12 cellular contexts compared by ENCODE assay signal in the genomic region with DNA sequence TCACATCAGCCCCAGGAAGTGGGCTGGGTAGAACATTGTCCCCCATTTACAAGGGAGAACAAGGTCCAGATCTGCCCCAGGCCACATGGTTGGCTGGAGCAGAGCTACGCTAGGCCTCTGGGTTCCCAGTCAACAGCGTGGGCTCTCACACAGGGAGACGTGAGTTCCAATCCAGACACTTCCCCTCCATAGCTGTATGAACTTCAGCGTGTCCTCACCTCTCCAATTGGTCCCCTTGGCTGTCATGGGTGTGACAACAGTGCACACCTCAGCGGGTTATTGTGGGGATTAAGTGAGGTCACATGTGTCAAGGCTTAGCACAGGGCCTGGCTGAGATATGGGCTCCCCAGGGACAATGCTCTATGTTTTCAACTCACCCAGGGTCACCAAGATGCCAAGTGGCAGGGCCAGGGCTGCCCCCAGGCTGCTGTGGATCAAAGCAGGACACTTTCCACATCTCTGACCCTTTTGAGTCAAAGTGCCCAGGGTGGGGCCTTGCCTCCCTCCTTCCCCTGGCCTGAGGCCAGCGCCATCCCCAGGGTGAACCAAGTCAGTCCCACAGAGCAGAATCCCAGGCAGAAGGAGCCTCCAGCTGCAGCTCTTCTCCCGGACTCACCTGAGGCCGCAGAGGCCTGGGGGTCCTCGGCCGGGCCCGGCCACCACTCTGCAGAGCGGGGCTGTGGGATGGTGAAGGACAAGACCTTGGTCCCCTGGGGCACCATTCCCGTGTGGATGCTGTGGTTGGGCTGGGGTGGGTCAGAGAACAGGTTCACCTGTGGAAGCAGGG. TPM values are rescaled to one million over a fixed set of nuclear protein-coding genes. Genes with fewer than 3 reads are reported as not detected.
A peak's percentile ranks its signal among the peaks of the same experiment; 100 is the strongest.
DNase-seq lines count a peak whose midpoint lies in the region; ATAC-seq and TF ChIP-seq lines count a peak whose summit lies in the region.
"Had no signal": no experiment of that assay in that cellular context is flagged by ENCODE, and none has a peak within 500 bp of the region (broad histone marks: within the 10 kb centered on the region; RNA-seq: fewer than 3 reads in every experiment).

No MANE protein-coding gene starts in this region.

- POLR2A ChIA-PET in naive thymus-derived CD8-positive, alpha-beta T cell (lab: Charles Lee), result interaction anchor here (1.8 to 41.6 kb wide), 5 partner anchors 20 to 244 kb away, joined by 5 to 1589 read pairs (median 10); a partner anchor contains a TSS

- H3K27ac ChIP-seq in BLaER1 (peak overlapping the region; percentile 100), KMS-11 (peak overlapping the region; percentile 86), foreskin keratinocyte (no peak overlapping the region), sigmoid colon (peak overlapping the region in 1 of 4 donors; percentile 49)

- H3K27ac Mint-ChIP-seq in activated naive CD8-positive, alpha-beta T cell treated with anti-CD3 and anti-CD28 coated beads, Interleukin-2, amount 50 U/mL, for 24 hours, result peak overlapping the region; percentile 86
- peak overlapping the region; percentile 88 to 99 (median 97) for H3K27ac Mint-ChIP-seq in naive thymus-derived CD8-positive, alpha-beta T cell

- H2AFZ ChIP-seq in KMS-11 (ENCODE audit: low read depth), result no peak overlapping the region

- H4K20me1 ChIP-seq in BLaER1 (no peaks in the 10 kb centered on the region), KMS-11 (ENCODE audit: insufficient read depth) (no peaks in the 10 kb centered on the region)

- peak overlapping the region; percentile 70 for H3K9ac ChIP-seq in BLaER1
- peak overlapping the region; percentile 20; the same call in 1 of the 2 replicates for H3K9ac ChIP-seq in KMS-11

- no peak overlapping the region for H3K4me3 Mint-ChIP-seq in activated naive CD8-positive, alpha-beta T cell treated with anti-CD3 and anti-CD28 coated beads, Interleukin-2, amount 50 U/mL, for 24 hours
- peak overlapping the region in 8 of 10 donors; percentile 31 to 81 (median 72) for H3K4me3 Mint-ChIP-seq in naive thymus-derived CD8-positive, alpha-beta T cell

- no peak for TF ChIP-seq POLR2A in sigmoid colon (IDR thresholded peaks at IDR 0.05)

- H3K9me3 Mint-ChIP-seq in activated naive CD8-positive, alpha-beta T cell treated with anti-CD3 and anti-CD28 coated beads, Interleukin-2, amount 50 U/mL, for 24 hours, result peaks cover 3% of the 10 kb centered on the region
- peaks cover 0 to 3% (median 0%) of the 10 kb centered on the region in 9 donors for H3K9me3 Mint-ChIP-seq in naive thymus-derived CD8-positive, alpha-beta T cell

- TF ChIP-seq EP300 in sigmoid colon (IDR thresholded peaks at IDR 0.05), result no peak

- DNase-seq in activated naive CD8-positive, alpha-beta T cell treated with anti-CD3 and anti-CD28 coated beads, Interleukin-2, amount 50 U/mL, for 24 hours, result no peak
- DNase-seq in naive thymus-derived CD8-positive, alpha-beta T cell, result no peak
- DNase-seq in foreskin keratinocyte (no peak), sigmoid colon (no peak)
- DNase-seq in NK-92 treated with Interleukin-12 subunit alpha and Interleukin-12 subunit beta, amount 100 ng/mL, for 24 hours (lab: John Stamatoyannopoulos, UW), result no peak
- DNase-seq: foreskin melanocyte, left ventricle myocardium superior, NCI-H1048, NCI-H69 had no signal

- peaks cover 82% of the 10 kb centered on the region for H3K36me3 Mint-ChIP-seq in activated naive CD8-positive, alpha-beta T cell treated with anti-CD3 and anti-CD28 coated beads, Interleukin-2, amount 50 U/mL, for 24 hours (ENCODE audit: low read depth)
- peaks cover 9 to 82% (median 42%) of the 10 kb centered on the region in 3 donors for H3K36me3 Mint-ChIP-seq in naive thymus-derived CD8-positive, alpha-beta T cell

- ATAC-seq in activated naive CD8-positive, alpha-beta T cell treated with anti-CD3 and anti-CD28 coated beads, Interleukin-2, amount 50 U/mL, for 24 hours, result no peak
- no peak for ATAC-seq in naive thymus-derived CD8-positive, alpha-beta T cell
- ATAC-seq in foreskin keratinocyte, result no peak
- ATAC-seq in GM18868 (IDR thresholded peaks at IDR 0.05; ENCODE audit: unreplicated experiment), result no peak
- ATAC-seq: left ventricle myocardium superior had no signal

- peaks cover 90% of the 10 kb centered on the region for H3K4me1 Mint-ChIP-seq in activated naive CD8-positive, alpha-beta T cell treated with anti-CD3 and anti-CD28 coated beads, Interleukin-2, amount 50 U/mL, for 24 hours
- peaks cover 44 to 96% (median 93%) of the 10 kb centered on the region in 4 donors for H3K4me1 Mint-ChIP-seq in naive thymus-derived CD8-positive, alpha-beta T cell

- H3K4me1 ChIP-seq in BLaER1 (peaks cover 97% of the 10 kb centered on the region), KMS-11 (ENCODE audit: low read depth, poor library complexity, severe bottlenecking) (peaks cover 100% of the 10 kb centered on the region), foreskin keratinocyte (peaks cover 23% of the 10 kb centered on the region), sigmoid colon (peaks cover 0 to 23% (median 11%) of the 10 kb centered on the region in 4 donors)

- H3K36me3 ChIP-seq in BLaER1 (peaks cover 56% of the 10 kb centered on the region), KMS-11 (ENCODE audit: insufficient read depth) (peaks cover 4% of the 10 kb centered on the region; the same call in 1 of the 2 replicates), sigmoid colon (peaks cover 4 to 44% (median 7%) of the 10 kb centered on the region in 4 donors)

- H3K9me3 ChIP-seq in BLaER1, result no peaks in the 10 kb centered on the region
- no peaks in the 10 kb centered on the region for H3K9me3 ChIP-seq in sigmoid colon

- TF ChIP-seq CTCF in KMS-11 (conservative IDR thresholded peaks at IDR 0.05; ENCODE audit: low read depth, low read length) (no peak), foreskin keratinocyte (conservative IDR thresholded peaks at IDR 0.05) (no peak), sigmoid colon (IDR thresholded peaks at IDR 0.05) (no peak)

- H3K4me3 ChIP-seq in BLaER1 (peak overlapping the region; percentile 34; the same call in 1 of the 2 replicates), KMS-11 (IDR thresholded peaks at IDR 0.05; ENCODE audit: insufficient read depth, low read depth, low read length) (no peak overlapping the region), sigmoid colon (no peak overlapping the region)

- peaks cover 19% of the 10 kb centered on the region; the same call in 1 of the 2 replicates for H3K79me2 ChIP-seq in KMS-11 (ENCODE audit: insufficient read depth, low read depth)

- peak overlapping the region; percentile 98 for H3K4me2 ChIP-seq in BLaER1
- H3K4me2 ChIP-seq in KMS-11, result peak overlapping the region; percentile 83; the same call in 1 of the 2 replicates

- H3K27me3 ChIP-seq in BLaER1, result no peaks in the 10 kb centered on the region
- no peaks in the 10 kb centered on the region for H3K27me3 ChIP-seq in KMS-11 (ENCODE audit: insufficient read depth, low read depth)
- H3K27me3 ChIP-seq in foreskin keratinocyte, result no peaks in the 10 kb centered on the region
- no peaks in the 10 kb centered on the region for H3K27me3 ChIP-seq in sigmoid colon

- intact Hi-C loops in sigmoid colon (cut with DNase I), result no loop called here

- WGBS in sigmoid colon, 2 donors, result 89 to 90% methylated on average over 13 of the region's 13 CpGs

- no peaks in the 10 kb centered on the region for H3K27me3 Mint-ChIP-seq in activated naive CD8-positive, alpha-beta T cell treated with anti-CD3 and anti-CD28 coated beads, Interleukin-2, amount 50 U/mL, for 24 hours
- no peaks in the 10 kb centered on the region for H3K27me3 Mint-ChIP-seq in naive thymus-derived CD8-positive, alpha-beta T cell

RNA-seq across cellular contexts. Expression of a gene that starts 19.8 kb away (rescaled TPM):
- 100 to 1,000 TPM; 425 to 430 TPM for total RNA-seq in naive thymus-derived CD8-positive, alpha-beta T cell
- polyA plus RNA-seq in naive thymus-derived CD8-positive, alpha-beta T cell, result 10 to 100 TPM; 12.7 to 31.6 (median 21.3) TPM
- total RNA-seq in foreskin keratinocyte, result 5.4 and 7.9 TPM in 2 replicates
- polyA plus RNA-seq in foreskin keratinocyte, result 4.0 and 5.8 TPM in 2 replicates
- 10 to 100 TPM; 13.6 to 18.6 (median 17.7) TPM for total RNA-seq in sigmoid colon
- 10 to 100 TPM in 2 of 3 donors, 1 to 10 TPM in 1; 9.9 to 81.6 (median 10.2) TPM for polyA plus RNA-seq in sigmoid colon

RNA-seq across cellular contexts. Expression of a gene that starts 38.3 kb away (rescaled TPM):
- not detected for total RNA-seq in naive thymus-derived CD8-positive, alpha-beta T cell
- polyA plus RNA-seq in naive thymus-derived CD8-positive, alpha-beta T cell, result not detected
- total RNA-seq in foreskin keratinocyte (not detected in 2 replicates), sigmoid colon (not detected)
- polyA plus RNA-seq in foreskin keratinocyte (not detected in 2 replicates), sigmoid colon (under 1 TPM in 1 of 3 donors, not detected in 2; 0.38 TPM)
- total RNA-seq: left ventricle myocardium superior had no signal

RNA-seq across cellular contexts. Expression of a gene that starts 45.1 kb away (rescaled TPM):
- total RNA-seq in naive thymus-derived CD8-positive, alpha-beta T cell, result not detected
- not detected for polyA plus RNA-seq in naive thymus-derived CD8-positive, alpha-beta T cell
- total RNA-seq in foreskin keratinocyte (not detected in 2 replicates), sigmoid colon (not detected)
- polyA plus RNA-seq in foreskin keratinocyte (not detected in 2 replicates), sigmoid colon (1 to 10 TPM in 2 of 3 donors, not detected in 1; 1.1 to 1.8 TPM)
- total RNA-seq: left ventricle myocardium superior had no signal

Comparison
In these comparisons a context has a peak if more than half of its experiments do, and no peak if none do; other contexts are left out.
1. RNA of a gene that starts 19.8 kb away (total RNA-seq): 425 to 430 TPM in naive thymus-derived CD8-positive, alpha-beta T cell; 13.6 to 18.6 TPM in sigmoid colon and 5.4 to 7.9 TPM in foreskin keratinocyte; every median in the first group is over 10 times any median in the second.